Comparison of ENCODE assay signal across 1 cellular context in the genomic region with DNA sequence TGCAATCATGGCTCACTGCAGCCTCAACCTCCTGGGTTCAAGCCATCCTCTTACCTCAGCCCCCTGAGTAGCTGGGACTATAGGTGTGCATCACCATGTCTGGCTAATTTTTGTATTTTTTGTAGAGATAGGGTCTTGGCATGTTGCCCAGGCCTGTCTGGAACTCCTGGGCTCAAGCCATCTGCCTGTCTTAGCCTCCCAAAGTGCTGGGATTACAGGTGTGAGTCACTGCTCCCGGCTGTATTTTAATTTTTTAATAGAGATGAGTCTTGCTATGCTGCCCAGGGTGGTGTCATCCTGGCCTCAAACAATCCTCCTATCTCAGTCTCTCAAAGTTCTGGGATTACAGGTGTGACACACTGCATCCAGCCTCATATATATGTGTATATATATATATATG.
TF ChIP-seq lines count a peak whose summit lies in the region.

No MANE protein-coding gene starts in this region.

TF ChIP-seq in IMR-90, 13 proteins besides CTCF, POLR2A, EP300 and RAD21:
- no peak for TF ChIP-seq CHD1 (IDR thresholded peaks at IDR 0.05; ENCODE audit: low read depth, low read length)
- TF ChIP-seq RFX5 (IDR thresholded peaks at IDR 0.05; ENCODE audit: low read depth, low read length): no peak
- no peak for TF ChIP-seq MAFK (IDR thresholded peaks at IDR 0.05; ENCODE audit: low read depth, low read length)
- no peak for TF ChIP-seq CEBPB (IDR thresholded peaks at IDR 0.05; ENCODE audit: low read depth, low read length)
- TF ChIP-seq RCOR1 (IDR thresholded peaks at IDR 0.05; ENCODE audit: insufficient replicate concordance, low read length): no peak
- TF ChIP-seq, protein P1, sequence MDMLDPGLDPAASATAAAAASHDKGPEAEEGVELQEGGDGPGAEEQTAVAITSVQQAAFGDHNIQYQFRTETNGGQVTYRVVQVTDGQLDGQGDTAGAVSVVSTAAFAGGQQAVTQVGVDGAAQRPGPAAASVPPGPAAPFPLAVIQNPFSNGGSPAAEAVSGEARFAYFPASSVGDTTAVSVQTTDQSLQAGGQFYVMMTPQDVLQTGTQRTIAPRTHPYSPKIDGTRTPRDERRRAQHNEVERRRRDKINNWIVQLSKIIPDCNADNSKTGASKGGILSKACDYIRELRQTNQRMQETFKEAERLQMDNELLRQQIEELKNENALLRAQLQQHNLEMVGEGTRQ (IDR thresholded peaks at IDR 0.05; ENCODE audit: low read depth, low read length): no peak
- TF ChIP-seq SMC3 (IDR thresholded peaks at IDR 0.05; ENCODE audit: low read depth, low read length): no peak
- TF ChIP-seq NFE2L2 (IDR thresholded peaks at IDR 0.05; ENCODE audit: low read depth, low read length): no peak
- TF ChIP-seq MAZ (IDR thresholded peaks at IDR 0.05; ENCODE audit: borderline replicate concordance, low read depth, low read length): no peak
- no peak for TF ChIP-seq FOS (IDR thresholded peaks at IDR 0.05; ENCODE audit: low read depth, low read length)
